1 cellular context compared by ENCODE assay signal in the genomic region with DNA sequence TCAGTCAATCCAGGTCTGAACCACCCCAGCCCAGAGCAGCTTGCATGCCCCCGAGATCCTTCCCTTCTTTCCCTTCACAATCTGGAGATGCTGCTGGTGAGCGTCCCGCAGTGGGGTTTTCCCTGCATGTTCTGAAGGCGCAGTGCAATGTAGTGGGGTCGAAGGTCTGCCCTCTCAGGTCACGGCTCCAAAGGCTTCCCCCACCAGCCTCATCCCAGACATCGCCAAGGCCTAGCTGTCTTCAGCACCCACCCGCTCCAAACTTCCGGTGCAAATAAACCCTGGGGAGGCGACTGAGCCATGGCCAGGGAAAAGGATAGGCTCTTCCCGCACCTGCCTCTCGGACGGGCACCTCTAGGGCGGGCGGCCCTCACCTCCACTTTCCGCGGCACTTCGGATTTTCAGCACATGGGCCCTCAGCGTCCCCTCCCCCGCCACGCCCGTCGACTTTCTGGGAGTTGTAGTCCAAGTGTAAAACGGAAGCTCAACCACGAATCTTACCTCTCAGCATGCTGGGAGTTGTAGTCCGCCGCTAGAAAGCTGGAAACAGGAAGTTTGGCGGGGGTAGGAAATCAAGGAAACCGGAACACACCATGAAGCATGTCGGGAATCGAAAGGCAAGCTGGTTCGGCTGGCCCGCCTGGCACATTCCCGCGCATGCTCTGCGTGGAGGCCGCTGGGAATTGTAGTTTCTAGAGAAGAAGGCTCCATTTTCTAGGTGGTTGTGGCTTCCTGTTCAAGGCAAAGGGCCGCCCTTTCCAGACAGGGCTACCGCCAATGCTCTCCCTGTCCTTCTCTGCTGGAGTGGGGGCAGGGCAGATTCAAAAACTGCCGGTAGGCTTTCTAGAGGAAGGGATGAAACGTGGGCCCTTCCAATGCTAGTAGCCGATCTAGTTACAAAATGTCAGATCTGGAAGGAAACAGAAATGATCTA.
A peak's percentile ranks its signal among the peaks of the same experiment; 100 is the strongest.
TF ChIP-seq lines count a peak whose summit lies in the region.

A gene (minus strand): TSS at position 410 of the 934 bp plus-strand sequence. CDS start 2,384 bp downstream, outside the sequence.

TF ChIP-seq in HepG2, 621 proteins besides CTCF, POLR2A, EP300 and RAD21 (continued from another document and continues in another):
- TF ChIP-seq RELA (CRISPR knock-in tag; IDR thresholded peaks at IDR 0.05) (no peak), ZNF10 (CRISPR knock-in tag; IDR thresholded peaks at IDR 0.05; ENCODE audit: borderline replicate concordance, low read depth) (no peak), ZNF326 (CRISPR knock-in tag; IDR thresholded peaks at IDR 0.05; ENCODE audit: borderline replicate concordance) (no peak), FOXM1 (CRISPR knock-in tag; IDR thresholded peaks at IDR 0.05) (no peak), ZNF747 (CRISPR knock-in tag; IDR thresholded peaks at IDR 0.05; ENCODE audit: borderline replicate concordance) (no peak; the same call in 1 of the 2 replicates), MAFG (CRISPR knock-in tag; IDR thresholded peaks at IDR 0.05) (no peak), SUZ12 (IDR thresholded peaks at IDR 0.05; ENCODE audit: low read depth, low read length) (peak; percentile 90), NFE2 (CRISPR knock-in tag; IDR thresholded peaks at IDR 0.05) (no peak), RXRB (CRISPR knock-in tag; IDR thresholded peaks at IDR 0.05; ENCODE audit: borderline replicate concordance) (peak; percentile 24; the same call in 1 of the 2 replicates), NFIC (IDR thresholded peaks at IDR 0.05; ENCODE audit: low read length) (peak; percentile 40; the same call in 1 of the 2 replicates), ATF1 (CRISPR knock-in tag; IDR thresholded peaks at IDR 0.05) (peak; percentile 91), RBM39 (IDR thresholded peaks at IDR 0.05; ENCODE audit: low read depth, low read length, poor library complexity, severe bottlenecking) (peak; percentile 86), RNF2 (conservative IDR thresholded peaks at IDR 0.05; ENCODE audit: low read depth) (peak; percentile 69; the same call in 1 of the 2 replicates), ZFP1 (CRISPR knock-in tag; IDR thresholded peaks at IDR 0.05) (0 out of 2 replicates have a peak, but pooled peaks have one; percentile 37), HOXA5 (CRISPR knock-in tag; IDR thresholded peaks at IDR 0.05) (0 out of 2 replicates have a peak, but pooled peaks have one; percentile 53), MTA3 (CRISPR knock-in tag; IDR thresholded peaks at IDR 0.05) (no peak), ZNF496 (CRISPR knock-in tag; IDR thresholded peaks at IDR 0.05; ENCODE audit: insufficient replicate concordance) (no peak), ZBTB8A (CRISPR knock-in tag; IDR thresholded peaks at IDR 0.05; ENCODE audit: borderline replicate concordance, low read depth) (no peak), RFXANK (CRISPR knock-in tag; IDR thresholded peaks at IDR 0.05) (peak; percentile 59; the same call in 1 of the 2 replicates), XRCC5 (optimal IDR thresholded peaks at IDR 0.05; ENCODE audit: low read length) (peak; percentile 80), KAT8 (CRISPR knock-in tag; IDR thresholded peaks at IDR 0.05) (peak; percentile 97), ZZZ3 (CRISPR knock-in tag; IDR thresholded peaks at IDR 0.05; ENCODE audit: borderline replicate concordance) (peak; percentile 95; the same call in 1 of the 2 replicates), CCDC6 (CRISPR knock-in tag; IDR thresholded peaks at IDR 0.05) (0 out of 2 replicates have a peak, but pooled peaks have one; percentile 56), ZNF136 (CRISPR knock-in tag; IDR thresholded peaks at IDR 0.05; ENCODE audit: low read depth) (0 out of 2 replicates have a peak, but pooled peaks have one; percentile 65), RARA (CRISPR knock-in tag; IDR thresholded peaks at IDR 0.05) (no peak)
- TF ChIP-seq, protein P1, sequence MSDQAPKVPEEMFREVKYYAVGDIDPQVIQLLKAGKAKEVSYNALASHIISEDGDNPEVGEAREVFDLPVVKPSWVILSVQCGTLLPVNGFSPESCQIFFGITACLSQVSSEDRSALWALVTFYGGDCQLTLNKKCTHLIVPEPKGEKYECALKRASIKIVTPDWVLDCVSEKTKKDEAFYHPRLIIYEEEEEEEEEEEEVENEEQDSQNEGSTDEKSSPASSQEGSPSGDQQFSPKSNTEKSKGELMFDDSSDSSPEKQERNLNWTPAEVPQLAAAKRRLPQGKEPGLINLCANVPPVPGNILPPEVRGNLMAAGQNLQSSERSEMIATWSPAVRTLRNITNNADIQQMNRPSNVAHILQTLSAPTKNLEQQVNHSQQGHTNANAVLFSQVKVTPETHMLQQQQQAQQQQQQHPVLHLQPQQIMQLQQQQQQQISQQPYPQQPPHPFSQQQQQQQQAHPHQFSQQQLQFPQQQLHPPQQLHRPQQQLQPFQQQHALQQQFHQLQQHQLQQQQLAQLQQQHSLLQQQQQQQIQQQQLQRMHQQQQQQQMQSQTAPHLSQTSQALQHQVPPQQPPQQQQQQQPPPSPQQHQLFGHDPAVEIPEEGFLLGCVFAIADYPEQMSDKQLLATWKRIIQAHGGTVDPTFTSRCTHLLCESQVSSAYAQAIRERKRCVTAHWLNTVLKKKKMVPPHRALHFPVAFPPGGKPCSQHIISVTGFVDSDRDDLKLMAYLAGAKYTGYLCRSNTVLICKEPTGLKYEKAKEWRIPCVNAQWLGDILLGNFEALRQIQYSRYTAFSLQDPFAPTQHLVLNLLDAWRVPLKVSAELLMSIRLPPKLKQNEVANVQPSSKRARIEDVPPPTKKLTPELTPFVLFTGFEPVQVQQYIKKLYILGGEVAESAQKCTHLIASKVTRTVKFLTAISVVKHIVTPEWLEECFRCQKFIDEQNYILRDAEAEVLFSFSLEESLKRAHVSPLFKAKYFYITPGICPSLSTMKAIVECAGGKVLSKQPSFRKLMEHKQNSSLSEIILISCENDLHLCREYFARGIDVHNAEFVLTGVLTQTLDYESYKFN (CRISPR knock-in tag; conservative IDR thresholded peaks at IDR 0.05): peak; percentile 67
- TF ChIP-seq, protein P2, sequence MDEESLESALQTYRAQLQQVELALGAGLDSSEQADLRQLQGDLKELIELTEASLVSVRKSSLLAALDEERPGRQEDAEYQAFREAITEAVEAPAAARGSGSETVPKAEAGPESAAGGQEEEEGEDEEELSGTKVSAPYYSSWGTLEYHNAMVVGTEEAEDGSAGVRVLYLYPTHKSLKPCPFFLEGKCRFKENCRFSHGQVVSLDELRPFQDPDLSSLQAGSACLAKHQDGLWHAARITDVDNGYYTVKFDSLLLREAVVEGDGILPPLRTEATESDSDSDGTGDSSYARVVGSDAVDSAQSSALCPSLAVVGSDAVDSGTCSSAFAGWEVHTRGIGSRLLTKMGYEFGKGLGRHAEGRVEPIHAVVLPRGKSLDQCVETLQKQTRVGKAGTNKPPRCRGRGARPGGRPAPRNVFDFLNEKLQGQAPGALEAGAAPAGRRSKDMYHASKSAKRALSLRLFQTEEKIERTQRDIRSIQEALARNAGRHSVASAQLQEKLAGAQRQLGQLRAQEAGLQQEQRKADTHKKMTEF (CRISPR knock-in tag; IDR thresholded peaks at IDR 0.05): peak; percentile 90
- TF ChIP-seq, protein P3, sequence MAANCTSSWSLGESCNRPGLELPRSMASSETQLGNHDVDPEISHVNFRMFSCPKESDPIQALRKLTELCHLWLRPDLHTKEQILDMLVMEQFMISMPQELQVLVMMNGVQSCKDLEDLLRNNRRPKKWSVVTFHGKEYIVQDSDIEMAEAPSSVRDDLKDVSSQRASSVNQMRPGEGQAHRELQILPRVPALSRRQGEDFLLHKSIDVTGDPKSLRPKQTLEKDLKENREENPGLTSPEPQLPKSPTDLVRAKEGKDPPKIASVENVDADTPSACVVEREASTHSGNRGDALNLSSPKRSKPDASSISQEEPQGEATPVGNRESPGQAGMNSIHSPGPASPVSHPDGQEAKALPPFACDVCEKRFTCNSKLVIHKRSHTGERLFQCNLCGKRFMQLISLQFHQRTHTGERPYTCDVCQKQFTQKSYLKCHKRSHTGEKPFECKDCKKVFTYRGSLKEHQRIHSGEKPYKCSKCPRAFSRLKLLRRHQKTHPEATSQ (CRISPR knock-in tag; IDR thresholded peaks at IDR 0.05; ENCODE audit: borderline replicate concordance): no peak; the same call in none of the 2 replicates
- TF ChIP-seq, protein P4, sequence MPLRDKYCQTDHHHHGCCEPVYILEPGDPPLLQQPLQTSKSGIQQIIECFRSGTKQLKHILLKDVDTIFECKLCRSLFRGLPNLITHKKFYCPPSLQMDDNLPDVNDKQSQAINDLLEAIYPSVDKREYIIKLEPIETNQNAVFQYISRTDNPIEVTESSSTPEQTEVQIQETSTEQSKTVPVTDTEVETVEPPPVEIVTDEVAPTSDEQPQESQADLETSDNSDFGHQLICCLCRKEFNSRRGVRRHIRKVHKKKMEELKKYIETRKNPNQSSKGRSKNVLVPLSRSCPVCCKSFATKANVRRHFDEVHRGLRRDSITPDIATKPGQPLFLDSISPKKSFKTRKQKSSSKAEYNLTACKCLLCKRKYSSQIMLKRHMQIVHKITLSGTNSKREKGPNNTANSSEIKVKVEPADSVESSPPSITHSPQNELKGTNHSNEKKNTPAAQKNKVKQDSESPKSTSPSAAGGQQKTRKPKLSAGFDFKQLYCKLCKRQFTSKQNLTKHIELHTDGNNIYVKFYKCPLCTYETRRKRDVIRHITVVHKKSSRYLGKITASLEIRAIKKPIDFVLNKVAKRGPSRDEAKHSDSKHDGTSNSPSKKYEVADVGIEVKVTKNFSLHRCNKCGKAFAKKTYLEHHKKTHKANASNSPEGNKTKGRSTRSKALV (CRISPR knock-in tag; IDR thresholded peaks at IDR 0.05): 0 out of 2 replicates have a peak, but pooled peaks have one; percentile 29
- TF ChIP-seq, protein P5, sequence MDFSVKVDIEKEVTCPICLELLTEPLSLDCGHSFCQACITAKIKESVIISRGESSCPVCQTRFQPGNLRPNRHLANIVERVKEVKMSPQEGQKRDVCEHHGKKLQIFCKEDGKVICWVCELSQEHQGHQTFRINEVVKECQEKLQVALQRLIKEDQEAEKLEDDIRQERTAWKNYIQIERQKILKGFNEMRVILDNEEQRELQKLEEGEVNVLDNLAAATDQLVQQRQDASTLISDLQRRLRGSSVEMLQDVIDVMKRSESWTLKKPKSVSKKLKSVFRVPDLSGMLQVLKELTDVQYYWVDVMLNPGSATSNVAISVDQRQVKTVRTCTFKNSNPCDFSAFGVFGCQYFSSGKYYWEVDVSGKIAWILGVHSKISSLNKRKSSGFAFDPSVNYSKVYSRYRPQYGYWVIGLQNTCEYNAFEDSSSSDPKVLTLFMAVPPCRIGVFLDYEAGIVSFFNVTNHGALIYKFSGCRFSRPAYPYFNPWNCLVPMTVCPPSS (IDR thresholded peaks at IDR 0.05): no peak
- TF ChIP-seq, protein P6, sequence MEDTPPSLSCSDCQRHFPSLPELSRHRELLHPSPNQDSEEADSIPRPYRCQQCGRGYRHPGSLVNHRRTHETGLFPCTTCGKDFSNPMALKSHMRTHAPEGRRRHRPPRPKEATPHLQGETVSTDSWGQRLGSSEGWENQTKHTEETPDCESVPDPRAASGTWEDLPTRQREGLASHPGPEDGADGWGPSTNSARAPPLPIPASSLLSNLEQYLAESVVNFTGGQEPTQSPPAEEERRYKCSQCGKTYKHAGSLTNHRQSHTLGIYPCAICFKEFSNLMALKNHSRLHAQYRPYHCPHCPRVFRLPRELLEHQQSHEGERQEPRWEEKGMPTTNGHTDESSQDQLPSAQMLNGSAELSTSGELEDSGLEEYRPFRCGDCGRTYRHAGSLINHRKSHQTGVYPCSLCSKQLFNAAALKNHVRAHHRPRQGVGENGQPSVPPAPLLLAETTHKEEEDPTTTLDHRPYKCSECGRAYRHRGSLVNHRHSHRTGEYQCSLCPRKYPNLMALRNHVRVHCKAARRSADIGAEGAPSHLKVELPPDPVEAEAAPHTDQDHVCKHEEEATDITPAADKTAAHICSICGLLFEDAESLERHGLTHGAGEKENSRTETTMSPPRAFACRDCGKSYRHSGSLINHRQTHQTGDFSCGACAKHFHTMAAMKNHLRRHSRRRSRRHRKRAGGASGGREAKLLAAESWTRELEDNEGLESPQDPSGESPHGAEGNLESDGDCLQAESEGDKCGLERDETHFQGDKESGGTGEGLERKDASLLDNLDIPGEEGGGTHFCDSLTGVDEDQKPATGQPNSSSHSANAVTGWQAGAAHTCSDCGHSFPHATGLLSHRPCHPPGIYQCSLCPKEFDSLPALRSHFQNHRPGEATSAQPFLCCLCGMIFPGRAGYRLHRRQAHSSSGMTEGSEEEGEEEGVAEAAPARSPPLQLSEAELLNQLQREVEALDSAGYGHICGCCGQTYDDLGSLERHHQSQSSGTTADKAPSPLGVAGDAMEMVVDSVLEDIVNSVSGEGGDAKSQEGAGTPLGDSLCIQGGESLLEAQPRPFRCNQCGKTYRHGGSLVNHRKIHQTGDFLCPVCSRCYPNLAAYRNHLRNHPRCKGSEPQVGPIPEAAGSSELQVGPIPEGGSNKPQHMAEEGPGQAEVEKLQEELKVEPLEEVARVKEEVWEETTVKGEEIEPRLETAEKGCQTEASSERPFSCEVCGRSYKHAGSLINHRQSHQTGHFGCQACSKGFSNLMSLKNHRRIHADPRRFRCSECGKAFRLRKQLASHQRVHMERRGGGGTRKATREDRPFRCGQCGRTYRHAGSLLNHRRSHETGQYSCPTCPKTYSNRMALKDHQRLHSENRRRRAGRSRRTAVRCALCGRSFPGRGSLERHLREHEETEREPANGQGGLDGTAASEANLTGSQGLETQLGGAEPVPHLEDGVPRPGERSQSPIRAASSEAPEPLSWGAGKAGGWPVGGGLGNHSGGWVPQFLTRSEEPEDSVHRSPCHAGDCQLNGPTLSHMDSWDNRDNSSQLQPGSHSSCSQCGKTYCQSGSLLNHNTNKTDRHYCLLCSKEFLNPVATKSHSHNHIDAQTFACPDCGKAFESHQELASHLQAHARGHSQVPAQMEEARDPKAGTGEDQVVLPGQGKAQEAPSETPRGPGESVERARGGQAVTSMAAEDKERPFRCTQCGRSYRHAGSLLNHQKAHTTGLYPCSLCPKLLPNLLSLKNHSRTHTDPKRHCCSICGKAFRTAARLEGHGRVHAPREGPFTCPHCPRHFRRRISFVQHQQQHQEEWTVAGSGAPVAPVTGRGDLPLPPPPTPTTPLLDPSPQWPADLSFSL (CRISPR knock-in tag; IDR thresholded peaks at IDR 0.05): no peak
